1 cellular context compared by ENCODE assay signal in the genomic region with DNA sequence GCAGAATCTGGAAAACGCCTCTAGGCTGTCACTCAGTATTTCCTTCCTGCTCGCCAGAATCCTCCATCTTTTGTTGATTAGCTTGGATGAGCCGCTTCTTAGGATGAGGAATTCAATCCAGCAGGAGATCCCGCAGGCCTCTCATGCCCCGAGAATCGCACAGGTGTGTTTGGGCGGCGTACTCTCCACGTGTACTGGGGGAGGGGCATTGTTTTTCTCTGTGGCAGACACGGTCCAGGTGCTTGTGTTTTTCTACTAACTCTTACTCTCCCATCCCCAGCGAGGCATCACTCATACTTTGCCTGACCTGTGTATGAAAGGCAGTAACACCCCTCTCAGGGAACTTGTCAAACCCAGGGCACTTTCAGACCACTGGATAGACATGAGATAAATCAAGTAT.
TF ChIP-seq lines count a peak whose summit lies in the region.

No MANE protein-coding gene starts in this region.

TF ChIP-seq in GM23338, 12 proteins besides CTCF, POLR2A, EP300 and RAD21 (continued from another document):
- TF ChIP-seq, protein P1, sequence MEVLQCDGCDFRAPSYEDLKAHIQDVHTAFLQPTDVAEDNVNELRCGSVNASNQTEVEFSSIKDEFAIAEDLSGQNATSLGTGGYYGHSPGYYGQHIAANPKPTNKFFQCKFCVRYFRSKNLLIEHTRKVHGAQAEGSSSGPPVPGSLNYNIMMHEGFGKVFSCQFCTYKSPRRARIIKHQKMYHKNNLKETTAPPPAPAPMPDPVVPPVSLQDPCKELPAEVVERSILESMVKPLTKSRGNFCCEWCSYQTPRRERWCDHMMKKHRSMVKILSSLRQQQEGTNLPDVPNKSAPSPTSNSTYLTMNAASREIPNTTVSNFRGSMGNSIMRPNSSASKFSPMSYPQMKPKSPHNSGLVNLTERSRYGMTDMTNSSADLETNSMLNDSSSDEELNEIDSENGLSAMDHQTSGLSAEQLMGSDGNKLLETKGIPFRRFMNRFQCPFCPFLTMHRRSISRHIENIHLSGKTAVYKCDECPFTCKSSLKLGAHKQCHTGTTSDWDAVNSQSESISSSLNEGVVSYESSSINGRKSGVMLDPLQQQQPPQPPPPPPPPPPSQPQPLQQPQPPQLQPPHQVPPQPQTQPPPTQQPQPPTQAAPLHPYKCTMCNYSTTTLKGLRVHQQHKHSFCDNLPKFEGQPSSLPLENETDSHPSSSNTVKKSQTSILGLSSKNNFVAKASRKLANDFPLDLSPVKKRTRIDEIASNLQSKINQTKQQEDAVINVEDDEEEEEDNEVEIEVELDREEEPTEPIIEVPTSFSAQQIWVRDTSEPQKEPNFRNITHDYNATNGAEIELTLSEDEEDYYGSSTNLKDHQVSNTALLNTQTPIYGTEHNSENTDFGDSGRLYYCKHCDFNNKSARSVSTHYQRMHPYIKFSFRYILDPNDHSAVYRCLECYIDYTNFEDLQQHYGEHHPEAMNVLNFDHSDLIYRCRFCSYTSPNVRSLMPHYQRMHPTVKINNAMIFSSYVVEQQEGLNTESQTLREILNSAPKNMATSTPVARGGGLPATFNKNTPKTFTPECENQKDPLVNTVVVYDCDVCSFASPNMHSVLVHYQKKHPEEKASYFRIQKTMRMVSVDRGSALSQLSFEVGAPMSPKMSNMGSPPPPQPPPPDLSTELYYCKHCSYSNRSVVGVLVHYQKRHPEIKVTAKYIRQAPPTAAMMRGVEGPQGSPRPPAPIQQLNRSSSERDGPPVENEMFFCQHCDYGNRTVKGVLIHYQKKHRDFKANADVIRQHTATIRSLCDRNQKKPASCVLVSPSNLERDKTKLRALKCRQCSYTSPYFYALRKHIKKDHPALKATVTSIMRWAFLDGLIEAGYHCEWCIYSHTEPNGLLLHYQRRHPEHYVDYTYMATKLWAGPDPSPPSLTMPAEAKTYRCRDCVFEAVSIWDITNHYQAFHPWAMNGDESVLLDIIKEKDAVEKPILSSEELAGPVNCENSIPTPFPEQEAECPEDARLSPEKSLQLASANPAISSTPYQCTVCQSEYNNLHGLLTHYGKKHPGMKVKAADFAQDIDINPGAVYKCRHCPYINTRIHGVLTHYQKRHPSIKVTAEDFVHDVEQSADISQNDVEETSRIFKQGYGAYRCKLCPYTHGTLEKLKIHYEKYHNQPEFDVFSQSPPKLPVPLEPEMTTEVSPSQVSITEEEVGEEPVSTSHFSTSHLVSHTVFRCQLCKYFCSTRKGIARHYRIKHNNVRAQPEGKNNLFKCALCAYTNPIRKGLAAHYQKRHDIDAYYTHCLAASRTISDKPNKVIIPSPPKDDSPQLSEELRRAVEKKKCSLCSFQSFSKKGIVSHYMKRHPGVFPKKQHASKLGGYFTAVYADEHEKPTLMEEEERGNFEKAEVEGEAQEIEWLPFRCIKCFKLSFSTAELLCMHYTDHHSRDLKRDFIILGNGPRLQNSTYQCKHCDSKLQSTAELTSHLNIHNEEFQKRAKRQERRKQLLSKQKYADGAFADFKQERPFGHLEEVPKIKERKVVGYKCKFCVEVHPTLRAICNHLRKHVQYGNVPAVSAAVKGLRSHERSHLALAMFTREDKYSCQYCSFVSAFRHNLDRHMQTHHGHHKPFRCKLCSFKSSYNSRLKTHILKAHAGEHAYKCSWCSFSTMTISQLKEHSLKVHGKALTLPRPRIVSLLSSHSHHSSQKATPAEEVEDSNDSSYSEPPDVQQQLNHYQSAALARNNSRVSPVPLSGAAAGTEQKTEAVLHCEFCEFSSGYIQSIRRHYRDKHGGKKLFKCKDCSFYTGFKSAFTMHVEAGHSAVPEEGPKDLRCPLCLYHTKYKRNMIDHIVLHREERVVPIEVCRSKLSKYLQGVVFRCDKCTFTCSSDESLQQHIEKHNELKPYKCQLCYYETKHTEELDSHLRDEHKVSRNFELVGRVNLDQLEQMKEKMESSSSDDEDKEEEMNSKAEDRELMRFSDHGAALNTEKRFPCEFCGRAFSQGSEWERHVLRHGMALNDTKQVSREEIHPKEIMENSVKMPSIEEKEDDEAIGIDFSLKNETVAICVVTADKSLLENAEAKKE (CRISPR knock-in tag; IDR thresholded peaks at IDR 0.05): no peak
- TF ChIP-seq, protein P2, sequence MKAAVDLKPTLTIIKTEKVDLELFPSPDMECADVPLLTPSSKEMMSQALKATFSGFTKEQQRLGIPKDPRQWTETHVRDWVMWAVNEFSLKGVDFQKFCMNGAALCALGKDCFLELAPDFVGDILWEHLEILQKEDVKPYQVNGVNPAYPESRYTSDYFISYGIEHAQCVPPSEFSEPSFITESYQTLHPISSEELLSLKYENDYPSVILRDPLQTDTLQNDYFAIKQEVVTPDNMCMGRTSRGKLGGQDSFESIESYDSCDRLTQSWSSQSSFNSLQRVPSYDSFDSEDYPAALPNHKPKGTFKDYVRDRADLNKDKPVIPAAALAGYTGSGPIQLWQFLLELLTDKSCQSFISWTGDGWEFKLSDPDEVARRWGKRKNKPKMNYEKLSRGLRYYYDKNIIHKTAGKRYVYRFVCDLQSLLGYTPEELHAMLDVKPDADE (IDR thresholded peaks at IDR 0.05): no peak
- no peak for TF ChIP-seq ZNF114 (CRISPR knock-in tag; IDR thresholded peaks at IDR 0.05)
- TF ChIP-seq, protein P3, sequence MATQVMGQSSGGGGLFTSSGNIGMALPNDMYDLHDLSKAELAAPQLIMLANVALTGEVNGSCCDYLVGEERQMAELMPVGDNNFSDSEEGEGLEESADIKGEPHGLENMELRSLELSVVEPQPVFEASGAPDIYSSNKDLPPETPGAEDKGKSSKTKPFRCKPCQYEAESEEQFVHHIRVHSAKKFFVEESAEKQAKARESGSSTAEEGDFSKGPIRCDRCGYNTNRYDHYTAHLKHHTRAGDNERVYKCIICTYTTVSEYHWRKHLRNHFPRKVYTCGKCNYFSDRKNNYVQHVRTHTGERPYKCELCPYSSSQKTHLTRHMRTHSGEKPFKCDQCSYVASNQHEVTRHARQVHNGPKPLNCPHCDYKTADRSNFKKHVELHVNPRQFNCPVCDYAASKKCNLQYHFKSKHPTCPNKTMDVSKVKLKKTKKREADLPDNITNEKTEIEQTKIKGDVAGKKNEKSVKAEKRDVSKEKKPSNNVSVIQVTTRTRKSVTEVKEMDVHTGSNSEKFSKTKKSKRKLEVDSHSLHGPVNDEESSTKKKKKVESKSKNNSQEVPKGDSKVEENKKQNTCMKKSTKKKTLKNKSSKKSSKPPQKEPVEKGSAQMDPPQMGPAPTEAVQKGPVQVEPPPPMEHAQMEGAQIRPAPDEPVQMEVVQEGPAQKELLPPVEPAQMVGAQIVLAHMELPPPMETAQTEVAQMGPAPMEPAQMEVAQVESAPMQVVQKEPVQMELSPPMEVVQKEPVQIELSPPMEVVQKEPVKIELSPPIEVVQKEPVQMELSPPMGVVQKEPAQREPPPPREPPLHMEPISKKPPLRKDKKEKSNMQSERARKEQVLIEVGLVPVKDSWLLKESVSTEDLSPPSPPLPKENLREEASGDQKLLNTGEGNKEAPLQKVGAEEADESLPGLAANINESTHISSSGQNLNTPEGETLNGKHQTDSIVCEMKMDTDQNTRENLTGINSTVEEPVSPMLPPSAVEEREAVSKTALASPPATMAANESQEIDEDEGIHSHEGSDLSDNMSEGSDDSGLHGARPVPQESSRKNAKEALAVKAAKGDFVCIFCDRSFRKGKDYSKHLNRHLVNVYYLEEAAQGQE (IDR thresholded peaks at IDR 0.05; ENCODE audit: unreplicated experiment): no peak
